In the genomic region with DNA sequence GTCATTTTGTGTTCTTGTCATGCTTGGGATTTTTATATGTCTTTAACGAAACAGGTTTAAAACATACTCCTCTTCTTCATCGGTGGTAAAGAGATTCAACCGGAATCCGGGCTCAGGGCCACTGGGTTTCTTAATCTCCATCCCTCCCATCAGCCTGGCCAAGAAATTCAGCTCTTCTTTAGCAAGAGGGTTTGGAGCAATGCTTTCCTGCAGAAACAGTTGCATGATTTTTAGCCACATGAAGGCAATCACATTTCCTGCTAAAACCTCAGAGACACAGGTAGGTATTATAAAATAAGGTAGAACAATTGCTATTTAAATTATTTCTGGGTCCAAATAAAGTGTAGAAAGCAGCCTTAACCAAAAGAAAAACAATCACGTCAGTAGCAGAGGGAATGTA, we compare ENCODE assay signal across 10 cellular contexts. TPM values are rescaled to one million over a fixed set of nuclear protein-coding genes. Genes with fewer than 3 reads are reported as not detected.
DNase-seq lines count a peak whose midpoint lies in the region; ATAC-seq and TF ChIP-seq lines count a peak whose summit lies in the region.
"Had no signal": no experiment of that assay in that cellular context is flagged by ENCODE, and none has a peak within 500 bp of the region (broad histone marks: within the 10 kb centered on the region; RNA-seq: fewer than 3 reads in every experiment).

No MANE protein-coding gene starts in this region.

- H3K4me3 ChIP-seq in breast epithelium (no peak overlapping the region), subcutaneous abdominal adipose tissue (ENCODE audit: low read depth in 1 of 5, low read length in 5 of 5) (peak overlapping the region in 3 of 5 donors; percentile 10 to 53 (median 20))
- H3K4me3 ChIP-seq: pancreas, upper lobe of left lung had no signal

- no peaks in the 10 kb centered on the region for H3K9me3 Mint-ChIP-seq in MCF 10A (ENCODE audit: unreplicated experiment)

- H3K27me3 ChIP-seq in breast epithelium, result no peaks in the 10 kb centered on the region
- no peaks in the 10 kb centered on the region for H3K27me3 ChIP-seq in subcutaneous abdominal adipose tissue (ENCODE audit: control insufficient read depth in 5 of 5, insufficient read depth in 4 of 5, low read length in 5 of 5)
- H3K27me3 ChIP-seq: pancreas, upper lobe of left lung had no signal

- BruUV-seq in MCF 10A (replicated peaks; lab: Mats Ljungman, UMichigan), result no TSS peak

- ATAC-seq in T-helper 17 cell (peak; percentile 56), HG02763 (IDR thresholded peaks at IDR 0.05; ENCODE audit: unreplicated experiment) (no peak), HG02884 (IDR thresholded peaks at IDR 0.05; ENCODE audit: unreplicated experiment) (no peak)

- peaks cover 0 to 6% of the 10 kb centered on the region in 2 donors for H3K4me1 ChIP-seq in breast epithelium
- peaks cover 7 to 36% (median 27%) of the 10 kb centered on the region in 5 donors for H3K4me1 ChIP-seq in subcutaneous abdominal adipose tissue (ENCODE audit: control insufficient read depth in 5 of 5, insufficient read depth in 5 of 5, low read length in 5 of 5)

- no peak overlapping the region for H3K27ac Mint-ChIP-seq in MCF 10A (ENCODE audit: low read depth, unreplicated experiment)
- peak overlapping the region; percentile 92 for H3K27ac Mint-ChIP-seq in T-helper 17 cell

- H3K9me3 ChIP-seq in breast epithelium, result no peaks in the 10 kb centered on the region
- H3K9me3 ChIP-seq in T-helper 17 cell (ENCODE audit: control insufficient read depth, low read length, poor library complexity, severe bottlenecking), result no peaks in the 10 kb centered on the region
- H3K9me3 ChIP-seq in subcutaneous abdominal adipose tissue (ENCODE audit: control insufficient read depth in 5 of 5, low read length in 5 of 5), result no peaks in the 10 kb centered on the region
- H3K9me3 ChIP-seq: pancreas, upper lobe of left lung had no signal

- CTCF ChIA-PET in MCF 10A (lab: Yijun Ruan, JAX), result interaction anchor here (0.6 to 2.3 kb wide), 20 partner anchors 9 to 1395 kb away, joined by 3 to 36 read pairs (median 4); partner anchors contain the start of genes LSM10 and TRAPPC3

- H3K9ac ChIP-seq in subcutaneous abdominal adipose tissue (ENCODE audit: low read length in 5 of 5), result peak overlapping the region in 1 of 5 donors; percentile 5

- H3K27me3 Mint-ChIP-seq in MCF 10A (ENCODE audit: insufficient read depth, unreplicated experiment), result no peaks in the 10 kb centered on the region
- no peaks in the 10 kb centered on the region for H3K27me3 Mint-ChIP-seq in T-helper 17 cell

- no peak for TF ChIP-seq CTCF in breast epithelium (IDR thresholded peaks at IDR 0.05)
- TF ChIP-seq CTCF in MCF 10A (IDR thresholded peaks at IDR 0.05; ENCODE audit: unreplicated experiment), result no peak

- POLR2A ChIA-PET in MCF 10A (lab: Yijun Ruan, JAX), result interaction anchor here (0.6 to 2.1 kb wide), 3 partner anchors 23 to 114 kb away, joined by 3 to 7 read pairs (median 5); partner anchors contain the start of genes LSM10 and SH3D21

- H3K4me1 Mint-ChIP-seq in MCF 10A (ENCODE audit: insufficient read depth, unreplicated experiment) (peaks cover 8% of the 10 kb centered on the region), T-helper 17 cell (peaks cover 18% of the 10 kb centered on the region)

- no peak for TF ChIP-seq POLR2A in breast epithelium (IDR thresholded peaks at IDR 0.05)

- H3K27ac ChIP-seq in breast epithelium, result peak overlapping the region; percentile 68
- H3K27ac ChIP-seq in subcutaneous abdominal adipose tissue (ENCODE audit: low read depth, low read length), result peak overlapping the region; percentile 89
- H3K27ac ChIP-seq: pancreas had no signal

- intact Hi-C loops in breast epithelium (cut with DNase I; ENCODE audit: low total_unique reads) (loop anchor here (10.0 kb wide), 1 partner anchor 66 kb away; no protein-coding TSS in a partner anchor), MCF 10A (cut with micrococcal nuclease) (loop anchor here (1.0 to 2.0 kb wide), 6 partner anchors 34 to 321 kb away; partner anchors contain the start of genes SH3D21 and TRAPPC3)

- H3K4me3 Mint-ChIP-seq in MCF 10A (ENCODE audit: unreplicated experiment) (no peak overlapping the region), T-helper 17 cell (peak overlapping the region; percentile 81)

- H3K36me3 ChIP-seq in breast epithelium (peaks cover 5% of the 10 kb centered on the region), subcutaneous abdominal adipose tissue (ENCODE audit: control insufficient read depth in 5 of 5, insufficient read depth in 5 of 5, low read length in 5 of 5) (peaks cover 10 to 28% (median 21%) of the 10 kb centered on the region in 5 donors)

- DNase-seq in breast epithelium (ENCODE audit: low spot score in 2 of 2) (no peak), MCF 10A (ENCODE audit: unreplicated experiment) (no peak), T-helper 17 cell (no peak), fibroblast of peridontal ligament (ENCODE audit: extremely low read depth) (peak; percentile 79), NCI-H510A treated with DMSO at 0.1 percent for 48 hours (lab: John Stamatoyannopoulos, UW) (no peak)

- H3K36me3 Mint-ChIP-seq in MCF 10A (ENCODE audit: insufficient read depth, unreplicated experiment), result peaks cover 2% of the 10 kb centered on the region
- no peaks in the 10 kb centered on the region for H3K36me3 Mint-ChIP-seq in T-helper 17 cell (ENCODE audit: low read depth)

RNA-seq across cellular contexts. Expression of gene LSM10, which starts 22.7 kb away (rescaled TPM):
- total RNA-seq in breast epithelium, result 10 to 100 TPM; 31.8 to 49.5 (median 39.7) TPM
- total RNA-seq in MCF 10A (2022), result 42.3 and 49.8 TPM in 2 replicates
- 10 to 100 TPM; 26.4 to 31.1 TPM for total RNA-seq in T-helper 17 cell

RNA-seq across cellular contexts. Expression of gene OSCP1, which starts 29.8 kb away (rescaled TPM):
- total RNA-seq in breast epithelium, result 10 to 100 TPM; 12.5 to 19.3 (median 15.1) TPM
- total RNA-seq in MCF 10A (2022), result 7.6 and 15.1 TPM in 2 replicates
- under 1 TPM in 1 of 2 donors, not detected in 1; 0.99 TPM for total RNA-seq in T-helper 17 cell

RNA-seq across cellular contexts. Expression of gene STK40, which starts 34.7 kb away (rescaled TPM):
- total RNA-seq in breast epithelium (10 to 100 TPM; 22.5 to 36.0 (median 26.2) TPM), MCF 10A (2022) (44.0 and 47.4 TPM in 2 replicates), T-helper 17 cell (10 to 100 TPM; 32.9 to 49.8 TPM)

RNA-seq across cellular contexts. Expression of gene MRPS15, which starts 43.8 kb away (rescaled TPM):
- total RNA-seq in breast epithelium (10 to 100 TPM; 72.9 to 99.1 (median 79.3) TPM), MCF 10A (2022) (95.6 and 101 TPM in 2 replicates), T-helper 17 cell (10 to 100 TPM; 31.4 to 37.5 TPM)

Comparison
In these comparisons a context has a peak if more than half of its experiments do, and no peak if none do; other contexts are left out.
1. H3K4me3 ChIP-seq: peak in subcutaneous abdominal adipose tissue (3 of 5); none in breast epithelium (0 of 3).